Comparison of ENCODE assay signal across 25 cellular contexts in the genomic region with DNA sequence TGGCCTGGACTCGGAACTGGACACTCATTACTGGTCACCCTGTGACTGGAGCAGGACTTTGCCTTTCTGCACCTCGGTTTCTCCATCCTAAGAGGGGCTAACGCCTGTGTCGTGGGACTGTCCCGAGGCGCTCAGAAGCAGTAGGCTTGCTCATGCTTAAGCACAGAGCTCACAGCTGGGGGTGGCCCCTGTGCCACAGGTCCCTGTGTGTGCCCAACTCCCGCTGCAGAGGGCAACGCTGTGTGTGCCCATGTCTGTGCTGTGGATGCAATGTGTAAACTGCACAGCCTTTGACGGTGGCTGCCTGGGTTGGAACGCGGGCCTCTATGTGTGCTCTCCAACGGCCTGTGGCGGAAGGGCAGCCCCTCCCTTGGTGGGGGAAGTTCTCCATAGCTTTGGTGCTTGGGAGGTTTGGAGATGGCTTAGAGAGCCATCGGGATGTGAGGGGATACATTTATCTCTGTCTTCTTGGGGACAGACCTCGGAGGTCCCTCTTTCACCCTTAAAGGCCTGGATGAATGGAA. TPM values are rescaled to one million over a fixed set of nuclear protein-coding genes. Genes with fewer than 3 reads are reported as not detected.
"Had no signal": no experiment of that assay in that cellular context is flagged by ENCODE, and none has a peak within 500 bp of the region (broad histone marks: within the 10 kb centered on the region; RNA-seq: fewer than 3 reads in every experiment).

No MANE protein-coding gene starts in this region.

- H3K4me3 ChIP-seq: lung, pancreas, sigmoid colon, tibial nerve, uterus had no signal

- H3K4me1 ChIP-seq: sigmoid colon had no signal

- H3K9me3 ChIP-seq: neutrophil, pancreas, sigmoid colon, tibial nerve, uterus had no signal

- H3K27me3 ChIP-seq: pancreas, uterus had no signal

- DNase-seq: activated CD4-positive, alpha-beta T cell treated with anti-CD3 and anti-CD28 coated beads, Interleukin-2, amount 50 U/mL, for 4 hours; activated gamma-delta T cell; dermis blood vessel endothelial cell; effector memory CD8-positive, alpha-beta T cell; foreskin melanocyte; pancreas; sigmoid colon; stimulated activated CD4-positive, alpha-beta T cell treated with anti-CD3 and anti-CD28 coated beads, Interleukin-1b, Interleukin-23, amount 100 ng/mL, for 48 hours; stimulated activated CD8-positive, alpha-beta memory T cell treated with anti-CD3 and anti-CD28 coated beads, Interleukin-4, amount 100 ng/mL, for 48 hours; stimulated activated naive CD4-positive, alpha-beta T cell; substantia nigra; T-helper 1 cell; T-helper 9 cell; uterus had no signal

- H3K36me3 ChIP-seq: neutrophil, pancreas, sigmoid colon, tibial nerve, uterus had no signal

- ATAC-seq: effector memory CD8-positive, alpha-beta T cell; SK-N-SH treated with all-trans-retinoic acid at 6 μM for 48 hours had no signal

- H3K27ac ChIP-seq: neutrophil, sigmoid colon, tibial nerve, uterus, VCaP had no signal

RNA-seq across cellular contexts. Expression of a gene that starts 10.7 kb away (rescaled TPM):
- total RNA-seq: activated CD8-positive, alpha-beta memory T cell treated with anti-CD3 and anti-CD28 coated beads for 36 hours; bronchial epithelial cell; chondrocyte; dermis blood vessel endothelial cell; mononuclear cell had no signal
- polyA plus RNA-seq: keratinocyte had no signal

RNA-seq across cellular contexts. Expression of a gene that starts 59.2 kb away (rescaled TPM):
- total RNA-seq: activated CD8-positive, alpha-beta memory T cell treated with anti-CD3 and anti-CD28 coated beads for 36 hours; chondrocyte; dermis blood vessel endothelial cell; mononuclear cell; pulmonary artery endothelial cell; sigmoid colon; tibial nerve had no signal
